In the genomic region with DNA sequence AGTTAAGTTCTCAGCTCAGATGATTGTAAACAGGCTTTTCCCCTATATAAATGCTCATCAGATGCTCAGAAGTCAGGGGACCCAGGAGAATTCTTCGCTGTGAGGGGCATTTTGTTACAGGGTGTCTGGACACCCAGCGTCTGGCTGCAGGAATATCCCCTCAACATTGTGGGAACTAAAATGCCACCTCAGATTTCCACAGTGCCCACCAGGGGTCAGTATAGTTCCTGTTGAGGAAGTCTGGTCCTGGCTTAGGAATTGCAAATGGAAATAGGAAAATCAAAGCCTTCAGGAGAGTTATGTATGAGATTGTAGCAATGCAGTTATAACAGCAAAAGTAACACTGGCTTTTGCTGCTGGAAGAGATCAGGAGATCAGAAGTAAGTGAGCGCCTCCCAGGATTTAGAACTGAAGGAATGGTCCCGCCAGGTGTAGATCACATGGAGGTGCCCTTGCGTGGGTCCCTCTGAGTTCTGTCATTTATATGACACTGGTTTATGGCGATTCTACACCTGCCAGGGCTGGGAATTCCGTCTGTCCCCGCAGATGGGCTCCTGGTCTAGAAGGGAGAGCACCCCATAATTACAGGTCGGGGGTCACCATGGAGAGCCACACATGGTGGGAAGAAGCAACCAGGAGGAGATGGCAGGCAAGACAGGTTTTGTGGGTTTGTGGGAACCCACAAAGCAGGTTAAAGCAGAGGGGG, we compare ENCODE assay signal across 9 cellular contexts. TPM values are rescaled to one million over a fixed set of nuclear protein-coding genes. Genes with fewer than 3 reads are reported as not detected.
A peak's percentile ranks its signal among the peaks of the same experiment; 100 is the strongest.
DNase-seq lines count a peak whose midpoint lies in the region; ATAC-seq and TF ChIP-seq lines count a peak whose summit lies in the region.
"Had no signal": no experiment of that assay in that cellular context is flagged by ENCODE, and none has a peak within 500 bp of the region (broad histone marks: within the 10 kb centered on the region; RNA-seq: fewer than 3 reads in every experiment).

No MANE protein-coding gene starts in this region.

- no peak overlapping the region for H3K27ac ChIP-seq in stomach

- H3K36me3 ChIP-seq in kidney epithelial cell (ENCODE audit: control insufficient read depth, insufficient read depth, low read length) (peaks cover 1% of the 10 kb centered on the region), stomach (peaks cover 5 to 34% (median 25%) of the 10 kb centered on the region in 4 donors)

- no peak for TF ChIP-seq EP300 in stomach (IDR thresholded peaks at IDR 0.05)

- H3K4me3 ChIP-seq in cardiac fibroblast (replicated peaks in 1 of 2; ENCODE audit: low read depth in 2 of 2, low read length in 2 of 2) (no peak overlapping the region), kidney epithelial cell (ENCODE audit: low read depth, low read length) (no peak overlapping the region), stomach (no peak overlapping the region)

- H3K4me1 ChIP-seq in stomach: peaks cover 9 to 36% (median 22%) of the 10 kb centered on the region in 4 donors

- no peaks in the 10 kb centered on the region for H3K27me3 ChIP-seq in kidney epithelial cell (ENCODE audit: control insufficient read depth, insufficient read depth, low read length)
- H3K27me3 ChIP-seq in stomach: no peaks in the 10 kb centered on the region

- no peaks in the 10 kb centered on the region for H3K9me3 ChIP-seq in stomach

- TF ChIP-seq POLR2A in stomach (IDR thresholded peaks at IDR 0.05): no peak

- WGBS in stomach, 5 donors: 72 to 86% (median 79%) methylated on average over 9 of the region's 9 CpGs

- intact Hi-C loops in stomach (cut with DNase I; ENCODE audit: low total_unique reads): no loop called here

- peak; percentile 73 for DNase-seq in EH (ENCODE audit: low read depth)
- peak; percentile 68 for DNase-seq in HT1080 (ENCODE audit: low read depth)
- peak; percentile 80 for DNase-seq in RKO (ENCODE audit: low spot score)
- DNase-seq in cardiac fibroblast (ENCODE audit: low read depth in 2 of 2): peak; percentile 84 to 88
- peak; percentile 38 for DNase-seq in kidney epithelial cell (ENCODE audit: low read depth)
- peak; percentile 57 for DNase-seq in stomach

- TF ChIP-seq CTCF in cardiac fibroblast (IDR thresholded peaks at IDR 0.05; ENCODE audit: low read depth, low read length): peak; percentile 84
- TF ChIP-seq CTCF in kidney epithelial cell (IDR thresholded peaks at IDR 0.05; ENCODE audit: insufficient read depth, low read length, poor library complexity, severe bottlenecking): peak; percentile 82
- TF ChIP-seq CTCF in stomach (IDR thresholded peaks at IDR 0.05): peak in 5 of 7 experiments; percentile 19 to 75 (median 68)

- ATAC-seq in GM19035 (IDR thresholded peaks at IDR 0.05; ENCODE audit: unreplicated experiment) (no peak), GM21367 (IDR thresholded peaks at IDR 0.05; ENCODE audit: unreplicated experiment) (no peak)
- ATAC-seq: stimulated activated effector memory CD8-positive, alpha-beta T cell treated with anti-CD3 and anti-CD28 coated beads, Interleukin-12 subunit alpha, Interleukin-12 subunit beta, amount 100 ng/mL, for 72 hours had no signal

RNA-seq across cellular contexts. Expression of gene CTSL, which starts 47.1 kb away (rescaled TPM):
- total RNA-seq in HT1080 (2014; rRNA removed; shearing (Covaris generic)): 121 and 134 TPM in 2 replicates
- 149 and 161 TPM in 2 replicates for polyA plus RNA-seq in HT1080 (2015; cell fraction: cytosol; rRNA removed)
- 222 and 227 TPM in 2 replicates for polyA plus RNA-seq in HT1080 (2015; cell fraction: nucleus; rRNA removed)
- total RNA-seq in kidney epithelial cell (85.2 and 117 TPM in 2 replicates), stomach (100 to 1,000 TPM in 1 of 5 donors, 10 to 100 TPM in 3, 1 to 10 TPM in 1; 4.9 to 104 (median 22.2) TPM)
- polyA plus RNA-seq in stomach: 10 to 100 TPM; 18.6 to 48.9 (median 46.6) TPM
